9 cellular contexts compared by ENCODE assay signal in genomic region chr3:171168086-171168485, GRCh38.
DNase-seq lines count a peak whose midpoint lies in the region; ATAC-seq, FAIRE-seq and TF ChIP-seq lines count a peak whose summit lies in the region.
"Had no signal": no experiment of that assay in that cellular context is flagged by ENCODE, and none has a peak within 500 bp of the region (broad histone marks: within the 10 kb centered on the region; RNA-seq: fewer than 3 reads in every experiment).

No MANE protein-coding gene starts in this region.

- TF ChIP-seq EP300 in HepG2 (IDR thresholded peaks at IDR 0.05; ENCODE audit: low read depth in 2 of 2, low read length in 2 of 2) (no peak), HepG2 (CRISPR knock-in tag; IDR thresholded peaks at IDR 0.05; ENCODE audit: borderline replicate concordance) (no peak)

- peaks cover 2% of the 10 kb centered on the region for H3K9me3 ChIP-seq in mammary epithelial cell (replicated peaks; ENCODE audit: insufficient read depth, low read length)
- H3K9me3 ChIP-seq in HepG2 (ENCODE audit: low read length) = peaks cover 3% of the 10 kb centered on the region

- peak; percentile 74 for TF ChIP-seq RAD21 in HepG2 (CRISPR knock-in tag; IDR thresholded peaks at IDR 0.05)

- no peak overlapping the region for H3K27ac ChIP-seq in mammary epithelial cell (ENCODE audit: insufficient read depth, low read depth, low read length)
- H3K27ac ChIP-seq in HepG2 (ENCODE audit: extremely low read length, insufficient read depth, low read length) = no peak overlapping the region

- peak; percentile 87 for FAIRE-seq in HepG2 (lab: Jason Lieb, UNC)

- ATAC-seq in HepG2 = peak; percentile 99
- ATAC-seq in HG03520 (IDR thresholded peaks at IDR 0.05; ENCODE audit: unreplicated experiment) = no peak
- no peak for ATAC-seq in GM18868 (IDR thresholded peaks at IDR 0.05; ENCODE audit: unreplicated experiment)

- dilution Hi-C loops in mammary epithelial cell (cut with HindIII; ENCODE audit: low sequenced_read_pairs) = no loop called here

- H3K4me2 ChIP-seq in mammary epithelial cell (ENCODE audit: insufficient read depth, low read depth, low read length) (no peak overlapping the region), HepG2 (ENCODE audit: low read depth, low read length) (no peak overlapping the region)

- no peaks in the 10 kb centered on the region for H4K20me1 ChIP-seq in mammary epithelial cell (ENCODE audit: insufficient read depth, low read length)
- no peaks in the 10 kb centered on the region for H4K20me1 ChIP-seq in HepG2 (ENCODE audit: insufficient read depth, low read length)

- H3K4me3 ChIP-seq in mammary epithelial cell (replicated peaks in 1 of 3; ENCODE audit: insufficient read depth in 1 of 3, low read depth in 2 of 3, low read length in 3 of 3) (no peak overlapping the region), HepG2 (replicated peaks in 1 of 3; ENCODE audit: insufficient read depth in 1 of 3, low read depth in 2 of 3, low read length in 3 of 3) (no peak overlapping the region)

- DNase-seq in D341Med (ENCODE audit: low spot score) (peak; percentile 50), mammary epithelial cell (no peak), HepG2 (ENCODE audit: low spot score) (peak; percentile 76), SKM-1 treated with dmso at 0.1 percent for 144 hours (lab: John Stamatoyannopoulos, UW; ENCODE audit: unreplicated experiment) (no peak)
- DNase-seq in activated CD8-positive, alpha-beta memory T cell treated with anti-CD3 and anti-CD28 coated beads, Interleukin-2, amount 50 U/mL, for 48 hours = no peak
- DNase-seq: aorta had no signal

- H3K36me3 ChIP-seq in mammary epithelial cell (ENCODE audit: insufficient read depth, low read length) (no peaks in the 10 kb centered on the region), HepG2 (replicated peaks in 1 of 2; ENCODE audit: control insufficient read depth in 1 of 2, insufficient read depth in 2 of 2, low read length in 2 of 2) (no peaks in the 10 kb centered on the region)

- no peak overlapping the region for H2AFZ ChIP-seq in mammary epithelial cell (ENCODE audit: low read depth, low read length)
- no peak overlapping the region for H2AFZ ChIP-seq in HepG2 (ENCODE audit: low read length)

- POLR2A ChIA-PET in HepG2 (lab: Yijun Ruan, JAX) = interaction anchor here (0.6 kb wide), 1 partner anchor 369 kb away, joined by 4 read pairs; no protein-coding TSS in a partner anchor

- H3K79me2 ChIP-seq in mammary epithelial cell (ENCODE audit: insufficient read depth, low read length) = no peaks in the 10 kb centered on the region
- no peaks in the 10 kb centered on the region for H3K79me2 ChIP-seq in HepG2 (ENCODE audit: insufficient read depth, low read length)

- in situ Hi-C loops in mammary epithelial cell (cut with MboI; ENCODE audit: low sequenced_read_pairs in 2 of 2) (loop anchor here (10.0 kb wide), 1 partner anchor 203 kb away; no protein-coding TSS in a partner anchor), HepG2 (cut with HindIII; ENCODE audit: extremely low pct_ligation_motif_present, low pct_unique_long_range_greater_than_20kb) (loop anchor here (5.0 kb wide), 2 partner anchors 121 to 206 kb away; no protein-coding TSS in a partner anchor)

- CTCF ChIA-PET in mammary epithelial cell (lab: Charles Lee; ENCODE audit: low non-redundant PET) = no interaction called here
- CTCF ChIA-PET in HepG2 (lab: Yijun Ruan, JAX; ENCODE audit: low intra/inter-chr PET ratio, low total read pairs) = interaction anchor here (1.4 to 2.8 kb wide), 2 partner anchors 119 to 206 kb away, joined by 5 to 18 read pairs; no protein-coding TSS in a partner anchor

- WGBS in mammary epithelial cell (ENCODE audit: low coverage, missing lambda C conversion rate) = 88% methylated on average over 5 of the region's 5 CpGs
- WGBS in HepG2 (ENCODE audit: low lambda C conversion rate) = 61% methylated on average over 5 of the region's 5 CpGs

- TF ChIP-seq CTCF in LNCAP (IDR thresholded peaks at IDR 0.05) (peak; percentile 37; the same call in 1 of the 2 replicates), mammary epithelial cell (conservative IDR thresholded peaks at IDR 0.05 in 1 of 2, IDR thresholded peaks at IDR 0.05 in 1 of 2; ENCODE audit: extremely low read depth in 1 of 2, insufficient read depth in 1 of 2, low read depth in 1 of 2, low read length in 2 of 2) (peak; percentile 54 to 56), HepG2 (CRISPR knock-in tag; IDR thresholded peaks at IDR 0.05) (peak; percentile 85)

- no peaks in the 10 kb centered on the region for H3K27me3 ChIP-seq in mammary epithelial cell (ENCODE audit: insufficient read depth, low read length)
- H3K27me3 ChIP-seq in HepG2 (ENCODE audit: control insufficient read depth in 1 of 2, insufficient read depth in 2 of 2, low read length in 2 of 2) = no peaks in the 10 kb centered on the region; a peak in 1 of 5 replicates

- intact Hi-C loops in mammary epithelial cell (cut with micrococcal nuclease) = loop anchor here (1.0 to 10.0 kb wide), 3 partner anchors 119 to 607 kb away; no protein-coding TSS in a partner anchor
- intact Hi-C loops in HepG2 (cut with micrococcal nuclease; ENCODE audit: unreplicated experiment) = loop anchor here (1.0 to 5.0 kb wide), 3 partner anchors 118 to 206 kb away; no protein-coding TSS in a partner anchor

- H3K9ac ChIP-seq in mammary epithelial cell (ENCODE audit: insufficient read depth, low read length) (no peak overlapping the region), HepG2 (ENCODE audit: insufficient read depth, low read depth, low read length) (no peak overlapping the region)

- TF ChIP-seq POLR2A in HepG2 (IDR thresholded peaks at IDR 0.05; ENCODE audit: insufficient read depth in 1 of 2, low read depth in 2 of 2, low read length in 2 of 2) = no peak

- BruUV-seq in mammary epithelial cell (replicated peaks; lab: Mats Ljungman, UMichigan) (no TSS peak), HepG2 (replicated peaks; lab: Mats Ljungman, UMichigan) (no TSS peak)

- H3K4me1 ChIP-seq in mammary epithelial cell (ENCODE audit: insufficient read depth, low read length) (peaks cover 16% of the 10 kb centered on the region), HepG2 (ENCODE audit: insufficient read depth, low read length) (peaks cover 43% of the 10 kb centered on the region)

TF ChIP-seq in HepG2, 621 proteins besides CTCF, POLR2A, EP300 and RAD21 (continues in another document):
- TF ChIP-seq ARID2 (CRISPR knock-in tag; IDR thresholded peaks at IDR 0.05; ENCODE audit: borderline replicate concordance) = no peak
- TF ChIP-seq ZNF143 (CRISPR knock-in tag; IDR thresholded peaks at IDR 0.05) = no peak
- TF ChIP-seq KDM4B (CRISPR knock-in tag; IDR thresholded peaks at IDR 0.05) = no peak
- no peak for TF ChIP-seq ZNF205 (CRISPR knock-in tag; IDR thresholded peaks at IDR 0.05)
- no peak for TF ChIP-seq SMARCC2 (IDR thresholded peaks at IDR 0.05)
- TF ChIP-seq ZSCAN31 (CRISPR knock-in tag; IDR thresholded peaks at IDR 0.05; ENCODE audit: low read depth) = no peak
- no peak for TF ChIP-seq KLF16 (CRISPR knock-in tag; IDR thresholded peaks at IDR 0.05)
- TF ChIP-seq MEIS2 (CRISPR knock-in tag; IDR thresholded peaks at IDR 0.05) = no peak
- no peak for TF ChIP-seq ZBTB8A (CRISPR knock-in tag; IDR thresholded peaks at IDR 0.05; ENCODE audit: borderline replicate concordance, low read depth)
- no peak for TF ChIP-seq HHEX (CRISPR knock-in tag; IDR thresholded peaks at IDR 0.05)
- TF ChIP-seq KDM5B (CRISPR knock-in tag; IDR thresholded peaks at IDR 0.05; ENCODE audit: borderline replicate concordance) = no peak
- TF ChIP-seq HOMEZ (CRISPR knock-in tag; IDR thresholded peaks at IDR 0.05; ENCODE audit: low read depth) = peak; percentile 68; the same call in 1 of the 2 replicates
- TF ChIP-seq ERF (CRISPR knock-in tag; IDR thresholded peaks at IDR 0.05) = peak; percentile 56; the same call in 1 of the 2 replicates
- TF ChIP-seq SMARCE1 (IDR thresholded peaks at IDR 0.05; ENCODE audit: borderline replicate concordance) = no peak
- TF ChIP-seq RXRA (CRISPR knock-in tag; IDR thresholded peaks at IDR 0.05) = 0 out of 2 replicates have a peak, but pooled peaks have one; percentile 22

Comparison
In these comparisons a context has a peak if more than half of its experiments do, and no peak if none do; other contexts are left out.
1. DNase-seq: peak in D341Med (single experiment) and HepG2 (single experiment); none in mammary epithelial cell (single experiment), activated CD8-positive, alpha-beta memory T cell treated with anti-CD3 and anti-CD28 coated beads, Interleukin-2, amount 50 U/mL, for 48 hours (single experiment) and SKM-1 treated with dmso at 0.1 percent for 144 hours (single experiment).
2. Peak in every context shown above with its lines, with median percentiles within 50 percentile points of each other: CTCF ChIP-seq.